In the genomic region with DNA sequence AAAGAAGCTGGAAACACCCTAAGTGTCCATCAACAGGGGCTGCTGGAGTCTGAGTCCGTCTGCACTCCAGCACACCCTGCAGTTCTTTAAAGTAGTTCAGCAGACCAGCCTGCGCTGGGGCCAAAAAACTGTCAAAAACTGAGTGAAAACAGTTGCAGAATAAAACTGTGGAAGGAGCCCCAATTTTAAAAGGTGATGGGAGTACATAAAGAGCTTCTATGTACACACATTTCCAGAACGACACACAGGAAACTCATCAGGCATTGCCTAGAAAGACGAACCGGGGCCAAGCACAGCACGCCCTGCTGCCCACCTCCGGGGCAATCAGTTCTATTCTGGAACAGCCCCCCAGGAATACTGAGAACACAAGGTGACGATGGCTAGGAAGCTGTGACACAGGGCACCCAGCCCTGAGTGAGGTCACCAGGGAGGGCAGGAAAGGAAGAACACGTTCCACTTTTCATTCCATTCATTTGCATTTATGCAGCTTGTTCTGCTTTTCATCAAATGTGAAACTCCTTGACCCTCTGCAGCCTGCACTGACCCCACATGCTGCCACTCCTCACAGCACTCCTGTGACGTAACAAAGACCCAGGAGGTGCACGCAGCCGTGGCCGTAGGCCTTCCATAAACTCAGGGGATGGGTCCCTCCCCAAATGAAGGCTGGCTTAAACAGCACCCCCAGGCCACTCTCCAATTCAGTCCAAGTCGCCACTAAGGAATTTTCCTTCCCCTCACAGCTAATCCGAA, we compare ENCODE assay signal across 1 cellular context.
TF ChIP-seq lines count a peak whose summit lies in the region.

No MANE protein-coding gene starts in this region.

TF ChIP-seq in GM12878, 131 proteins besides CTCF, POLR2A, EP300 and RAD21:
- TF ChIP-seq BRCA1 (IDR thresholded peaks at IDR 0.05; ENCODE audit: low read depth, low read length), result no peak
- peak; percentile 32; the same call in 1 of the 2 replicates for TF ChIP-seq CREM (IDR thresholded peaks at IDR 0.05; ENCODE audit: low read depth)
- TF ChIP-seq CREB1 (IDR thresholded peaks at IDR 0.05; ENCODE audit: low read depth), result peak; percentile 54; the same call in 1 of the 2 replicates
